In genomic region chr13:73708393-73708985, GRCh38 we compare ENCODE assay signal across 8 cellular contexts.
DNase-seq lines count a peak whose midpoint lies in the region; ATAC-seq and TF ChIP-seq lines count a peak whose summit lies in the region.

No MANE protein-coding gene starts in this region.

- no peaks in the 10 kb centered on the region for H3K9me3 ChIP-seq in stomach

- ATAC-seq in GM18861 (IDR thresholded peaks at IDR 0.05; ENCODE audit: unreplicated experiment) (peak; percentile 89), HG03039 (IDR thresholded peaks at IDR 0.05; ENCODE audit: unreplicated experiment) (peak; percentile 93)

- no peak overlapping the region for H3K4me3 ChIP-seq in stomach

- TF ChIP-seq CTCF in stomach (IDR thresholded peaks at IDR 0.05) = peak in 5 of 7 experiments; percentile 50 to 75 (median 67)

- intact Hi-C loops in stomach (cut with DNase I; ENCODE audit: low total_unique reads) = no loop called here

- no peak for TF ChIP-seq EP300 in stomach (IDR thresholded peaks at IDR 0.05)

- DNase-seq in CD1c-positive myeloid dendritic cell (ENCODE audit: extremely low spot score) (peak; percentile 54), NCI-H1694 treated with DMSO at 0.1 percent for 48 hours (lab: John Stamatoyannopoulos, UW) (peak; percentile 78), UCSD-AML1 (lab: John Stamatoyannopoulos, UW; ENCODE audit: unreplicated experiment) (peak; percentile 5), dermis microvascular lymphatic vessel endothelial cell (ENCODE audit: low read depth in 2 of 2) (peak; percentile 73 to 80), medulla oblongata (ENCODE audit: extremely low spot score) (peak; percentile 76), stomach (peak; percentile 45)

- H3K4me1 ChIP-seq in stomach = no peaks in the 10 kb centered on the region

- H3K36me3 ChIP-seq in stomach = peaks cover 0 to 29% (median 7%) of the 10 kb centered on the region in 4 donors

- H3K27me3 ChIP-seq in stomach = no peaks in the 10 kb centered on the region

- H3K27ac ChIP-seq in stomach = no peak overlapping the region

- 10 to 37% (median 18%) methylated on average over 1 of the region's 1 CpG for WGBS in stomach, 5 donors

- TF ChIP-seq POLR2A in stomach (IDR thresholded peaks at IDR 0.05) = no peak

Comparison
In these comparisons a context has a peak if more than half of its experiments do, and no peak if none do; other contexts are left out.
1. DNase-seq: peak in every context shown above with its lines; median percentile 78 in NCI-H1694 treated with DMSO at 0.1 percent for 48 hours; 76 in dermis microvascular lymphatic vessel endothelial cell; 76 in medulla oblongata; 54 in CD1c-positive myeloid dendritic cell; 45 in stomach; 5 in UCSD-AML1.